ENCODE assay signal across 1 cellular context in genomic region chr10:67788028-67788886, GRCh38.
TF ChIP-seq lines count a peak whose summit lies in the region.

No MANE protein-coding gene starts in this region.

TF ChIP-seq in K562, 482 proteins besides CTCF, POLR2A, EP300 and RAD21 (continued from another document and continues in another):
- TF ChIP-seq MECOM (CRISPR knock-in tag; IDR thresholded peaks at IDR 0.05) (0 out of 2 replicates have a peak, but pooled peaks have one; percentile 31), BRD9 (IDR thresholded peaks at IDR 0.05; ENCODE audit: low read depth, partially characterized antibody) (peak; percentile 67), SAP30 (IDR thresholded peaks at IDR 0.05; ENCODE audit: borderline replicate concordance, insufficient read depth, low read depth, low read length, poor library complexity, severe bottlenecking) (no peak), NFATC3 (IDR thresholded peaks at IDR 0.05) (0 out of 2 replicates have a peak, but pooled peaks have one; percentile 52), PATZ1 (CRISPR knock-in tag; IDR thresholded peaks at IDR 0.05; ENCODE audit: borderline replicate concordance) (no peak), STAG1 (CRISPR knock-in tag; IDR thresholded peaks at IDR 0.05; ENCODE audit: borderline replicate concordance) (peak; percentile 88), TEAD1 (CRISPR knock-in tag; IDR thresholded peaks at IDR 0.05) (0 out of 4 replicates have a peak, but pooled peaks of 1 of the 2 experiments have one; percentile 19), MITF (IDR thresholded peaks at IDR 0.05) (no peak), ZNF175 (CRISPR knock-in tag; IDR thresholded peaks at IDR 0.05; ENCODE audit: low read depth) (0 out of 2 replicates have a peak, but pooled peaks have one; percentile 41), RBM25 (IDR thresholded peaks at IDR 0.05; ENCODE audit: low read depth, low read length, severe bottlenecking) (no peak), JUND (IDR thresholded peaks at IDR 0.05; ENCODE audit: borderline replicate concordance, low read depth, low read length) (peak; percentile 65; the same call in 1 of the 2 replicates), JUND (tag; IDR thresholded peaks at IDR 0.05; ENCODE audit: borderline replicate concordance, low read depth, low read length) (no peak; the same call in 2 of the 3 replicates), ZNF253 (CRISPR knock-in tag; conservative IDR thresholded peaks at IDR 0.05) (no peak), ZBTB12 (CRISPR knock-in tag; IDR thresholded peaks at IDR 0.05) (no peak), CHAMP1 (IDR thresholded peaks at IDR 0.05) (no peak), MBD1 (CRISPR knock-in tag; IDR thresholded peaks at IDR 0.05) (peak; percentile 82), HLTF (IDR thresholded peaks at IDR 0.05) (no peak), SNAPC5 (CRISPR knock-in tag; IDR thresholded peaks at IDR 0.05) (no peak), CREB1 (IDR thresholded peaks at IDR 0.05) (no peak), CREB1 (CRISPR knock-in tag; IDR thresholded peaks at IDR 0.05) (no peak), PCBP1 (IDR thresholded peaks at IDR 0.05; ENCODE audit: low read depth, low read length, poor library complexity, severe bottlenecking) (no peak), DEAF1 (CRISPR knock-in tag; IDR thresholded peaks at IDR 0.05) (peak; percentile 93), L3MBTL2 (IDR thresholded peaks at IDR 0.05) (no peak; the same call in none of the 2 replicates), LCOR (CRISPR knock-in tag; IDR thresholded peaks at IDR 0.05) (peak; percentile 60; the same call in 1 of the 2 replicates), POLR2G (IDR thresholded peaks at IDR 0.05; ENCODE audit: low read depth, low read length) (no peak), ZNF445 (CRISPR knock-in tag; IDR thresholded peaks at IDR 0.05; ENCODE audit: low read depth) (no peak), ZBTB7A (IDR thresholded peaks at IDR 0.05; ENCODE audit: borderline replicate concordance, control insufficient read depth, low read depth, low read length) (no peak), HMGXB4 (CRISPR knock-in tag; IDR thresholded peaks at IDR 0.05) (no peak), MEF2D (tag; conservative IDR thresholded peaks at IDR 0.05; ENCODE audit: low read depth) (no peak), NR2C1 (IDR thresholded peaks at IDR 0.05) (no peak), NR2C1 (tag; IDR thresholded peaks at IDR 0.05) (0 out of 2 replicates have a peak, but pooled peaks have one; percentile 32), PPARD (CRISPR knock-in tag; IDR thresholded peaks at IDR 0.05) (no peak), RFX5 (IDR thresholded peaks at IDR 0.05; ENCODE audit: low read depth, low read length) (no peak), GATAD2B (IDR thresholded peaks at IDR 0.05; ENCODE audit: borderline replicate concordance) (no peak), ZNF23 (CRISPR knock-in tag; IDR thresholded peaks at IDR 0.05) (no peak), NKRF (IDR thresholded peaks at IDR 0.05; ENCODE audit: borderline replicate concordance) (no peak), ZBTB2 (IDR thresholded peaks at IDR 0.05) (no peak), BHLHE40 (IDR thresholded peaks at IDR 0.05; ENCODE audit: low read length) (0 out of 2 replicates have a peak, but pooled peaks have one; percentile 12), CBX8 (IDR thresholded peaks at IDR 0.05; ENCODE audit: borderline replicate concordance, extremely low read depth, low read depth, low read length, poor library complexity, severe bottlenecking) (no peak), ZBED1 (IDR thresholded peaks at IDR 0.05) (no peak), RCOR1 (IDR thresholded peaks at IDR 0.05; ENCODE audit: borderline replicate concordance in 1 of 2, low read depth in 2 of 2, low read length in 2 of 2) (peak in 1 of 2 experiments; percentile 62; a peak in 2 of 4 replicates), ZNF449 (CRISPR knock-in tag; IDR thresholded peaks at IDR 0.05) (no peak), PRMT5 (CRISPR knock-in tag; IDR thresholded peaks at IDR 0.05) (no peak), PTBP1 (IDR thresholded peaks at IDR 0.05; ENCODE audit: low read depth, low read length) (no peak), ELF1 (tag; IDR thresholded peaks at IDR 0.05) (no peak), ZFPM2 (CRISPR knock-in tag; IDR thresholded peaks at IDR 0.05) (no peak), SMAD1 (IDR thresholded peaks at IDR 0.05; ENCODE audit: low read depth, low read length, partially characterized antibody) (no peak), ZNF197 (CRISPR knock-in tag; IDR thresholded peaks at IDR 0.05; ENCODE audit: low read depth) (no peak), FOXA1 (IDR thresholded peaks at IDR 0.05; ENCODE audit: borderline replicate concordance) (no peak), MEIS2 (IDR thresholded peaks at IDR 0.05; ENCODE audit: partially characterized antibody) (peak; percentile 30)
